Comparison of ENCODE assay signal across 11 cellular contexts in the genomic region with DNA sequence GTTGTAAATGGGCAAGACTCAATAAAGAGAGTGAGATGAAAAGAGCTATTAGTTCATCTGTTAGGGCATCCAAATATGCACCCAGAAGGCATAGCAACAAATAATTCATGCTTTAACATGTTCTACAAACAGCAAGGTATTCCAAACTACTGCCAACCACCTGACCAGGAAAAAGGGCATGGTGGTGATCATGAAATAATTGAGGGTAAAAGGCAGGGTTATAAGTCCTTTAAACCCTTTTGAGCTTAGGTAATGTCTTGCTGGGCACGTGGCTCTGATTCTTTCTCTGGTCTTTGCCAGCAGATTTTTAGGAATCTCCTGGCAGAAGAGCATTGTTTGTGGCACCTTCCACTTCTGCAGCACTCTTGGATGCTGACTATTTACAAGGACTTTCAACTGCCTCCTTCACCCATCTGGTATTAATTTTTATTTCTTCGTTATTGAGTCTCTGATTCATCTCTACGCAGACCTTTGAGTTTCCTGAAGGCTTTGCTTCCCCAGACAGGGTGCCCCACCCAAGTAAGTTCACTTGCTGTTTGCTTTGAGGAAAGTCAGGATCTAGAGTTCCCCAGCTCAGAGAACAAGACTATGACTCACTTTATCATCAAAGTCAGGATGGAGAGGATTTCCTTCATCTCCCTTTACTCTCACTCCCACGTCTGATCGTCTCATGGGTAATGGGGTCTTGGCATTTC.
DNase-seq lines count a peak whose midpoint lies in the region; ATAC-seq and TF ChIP-seq lines count a peak whose summit lies in the region.
"Had no signal": no experiment of that assay in that cellular context is flagged by ENCODE, and none has a peak within 500 bp of the region (broad histone marks: within the 10 kb centered on the region; RNA-seq: fewer than 3 reads in every experiment).

No MANE protein-coding gene starts in this region.

- TF ChIP-seq CTCF in Caco-2 (IDR thresholded peaks at IDR 0.05; ENCODE audit: insufficient read depth in 1 of 2, low read depth in 1 of 2, low read length in 1 of 2, severe bottlenecking in 1 of 2, unreplicated experiment in 1 of 2) (no peak), RWPE1 (conservative IDR thresholded peaks at IDR 0.05; ENCODE audit: low read depth) (no peak), fibroblast of mammary gland (conservative IDR thresholded peaks at IDR 0.05; ENCODE audit: control insufficient read depth, insufficient read depth, low read depth, low read length) (no peak), prostate gland (IDR thresholded peaks at IDR 0.05) (no peak)

- no peak for ATAC-seq in HG03280 (IDR thresholded peaks at IDR 0.05; ENCODE audit: unreplicated experiment)

- H3K36me3 Mint-ChIP-seq in Caco-2 (ENCODE audit: insufficient read depth, unreplicated experiment), result peaks cover 6% of the 10 kb centered on the region

- no peak for TF ChIP-seq POLR2A in prostate gland (IDR thresholded peaks at IDR 0.05)

- DNase-seq in Caco-2 (no peak), RWPE1 (ENCODE audit: low spot score) (peak; percentile 57), fibroblast of mammary gland (ENCODE audit: low read depth) (peak; percentile 99), prostate gland (ENCODE audit: low spot score) (peak; percentile 22), activated gamma-delta T cell treated with Interleukin-2 at 50 U/mL for 16 hours (no peak), pons (ENCODE audit: low spot score) (no peak), substantia nigra (lab: John Stamatoyannopoulos, UW) (no peak)
- DNase-seq: NCI-H2107, T-helper 9 cell had no signal

- H3K27me3 ChIP-seq in Caco-2 (replicated peaks; ENCODE audit: control insufficient read depth, insufficient read depth, low read length) (no peaks in the 10 kb centered on the region), prostate gland (replicated peaks; ENCODE audit: insufficient read depth) (no peaks in the 10 kb centered on the region)
- H3K27me3 ChIP-seq: cardiac muscle cell had no signal

- H3K27ac ChIP-seq in RWPE1 (no peak overlapping the region), prostate gland (peak overlapping the region; percentile 6 to 32), substantia nigra (ENCODE audit: low read depth, low read length, poor library complexity, severe bottlenecking) (no peak overlapping the region)
- H3K27ac ChIP-seq: cardiac muscle cell had no signal

- POLR2A ChIA-PET in Caco-2 (lab: Charles Lee) (no interaction called here), RWPE1 (lab: Yijun Ruan, JAX; ENCODE audit: low non-redundant PET) (no interaction called here)

- no peaks in the 10 kb centered on the region for H3K27me3 Mint-ChIP-seq in Caco-2 (ENCODE audit: insufficient read depth, unreplicated experiment)

- H3K9me3 ChIP-seq in Caco-2, result no peaks in the 10 kb centered on the region
- no peaks in the 10 kb centered on the region for H3K9me3 ChIP-seq in prostate gland

- intact Hi-C loops in Caco-2 (cut with micrococcal nuclease; ENCODE audit: unreplicated experiment), result no loop called here
- intact Hi-C loops in prostate gland (cut with DNase I), result loop anchor here (5.0 kb wide), 1 partner anchor 46 kb away; no protein-coding TSS in a partner anchor

- H3K27ac Mint-ChIP-seq in Caco-2 (ENCODE audit: unreplicated experiment), result peak overlapping the region; percentile 65

- H3K4me3 ChIP-seq in Caco-2 (ENCODE audit: low read depth, low read length) (no peak overlapping the region), fibroblast of mammary gland (ENCODE audit: control insufficient read depth, low read depth, low read length) (no peak overlapping the region), prostate gland (no peak overlapping the region)
- H3K4me3 ChIP-seq: cardiac muscle cell had no signal

- no peak overlapping the region for H3K4me3 Mint-ChIP-seq in Caco-2 (ENCODE audit: unreplicated experiment)

- 46% methylated on average over 5 of the region's 5 CpGs for whole genome bisulfite sequencing in prostate gland

- peaks cover 31% of the 10 kb centered on the region for H3K4me1 ChIP-seq in Caco-2
- no peaks in the 10 kb centered on the region for H3K4me1 ChIP-seq in prostate gland (replicated peaks)

- H3K36me3 ChIP-seq in Caco-2 (ENCODE audit: control insufficient read depth, insufficient read depth, low read length) (no peaks in the 10 kb centered on the region), prostate gland (no peaks in the 10 kb centered on the region)
- H3K36me3 ChIP-seq: cardiac muscle cell had no signal

- peaks cover 29% of the 10 kb centered on the region for H3K9me3 Mint-ChIP-seq in Caco-2 (ENCODE audit: unreplicated experiment)

- CTCF ChIA-PET in Caco-2 (lab: Charles Lee), result no interaction called here
- CTCF ChIA-PET in RWPE1 (lab: Yijun Ruan, JAX), result interaction anchor here (0.5 kb wide), 1 partner anchor 1498 kb away, joined by 3 read pairs; no protein-coding TSS in a partner anchor

- peaks cover 33% of the 10 kb centered on the region for H3K4me1 Mint-ChIP-seq in Caco-2 (ENCODE audit: low read depth, unreplicated experiment)

- no TSS peak for BruUV-seq in Caco-2 (replicated peaks; lab: Mats Ljungman, UMichigan)

Comparison
In these comparisons a context has a peak if more than half of its experiments do, and no peak if none do; other contexts are left out.
1. DNase-seq: peak in RWPE1 (single experiment), fibroblast of mammary gland (single experiment) and prostate gland (single experiment); none in Caco-2 (0 of 2), activated gamma-delta T cell treated with Interleukin-2 at 50 U/mL for 16 hours (single experiment), pons (single experiment) and substantia nigra (0 of 49).
2. H3K27ac ChIP-seq: peak in prostate gland (2 of 2); none in RWPE1 (single experiment) and substantia nigra (single experiment).